Comparison of ENCODE assay signal across 19 cellular contexts in genomic region chr6:111825439-111825838, GRCh38. TPM values are rescaled to one million over a fixed set of nuclear protein-coding genes. Genes with fewer than 3 reads are reported as not detected.
A peak's percentile ranks its signal among the peaks of the same experiment; 100 is the strongest.
DNase-seq lines count a peak whose midpoint lies in the region; ATAC-seq and TF ChIP-seq lines count a peak whose summit lies in the region.
"Had no signal": no experiment of that assay in that cellular context is flagged by ENCODE, and none has a peak within 500 bp of the region (broad histone marks: within the 10 kb centered on the region; RNA-seq: fewer than 3 reads in every experiment).

No MANE protein-coding gene starts in this region.

- TF ChIP-seq CTCF in CD8-positive, alpha-beta T cell (IDR thresholded peaks at IDR 0.05): no peak
- TF ChIP-seq CTCF in neural crest cell (conservative IDR thresholded peaks at IDR 0.05): no peak

- H3K27me3 Mint-ChIP-seq in CD4-positive, CD25-positive, alpha-beta regulatory T cell: no peaks in the 10 kb centered on the region
- no peaks in the 10 kb centered on the region for H3K27me3 Mint-ChIP-seq in CD8-positive, alpha-beta T cell (ENCODE audit: low read depth)
- H3K27me3 Mint-ChIP-seq in activated naive CD8-positive, alpha-beta T cell: no peaks in the 10 kb centered on the region
- no peaks in the 10 kb centered on the region for H3K27me3 Mint-ChIP-seq in neural crest cell (ENCODE audit: low read depth)
- H3K27me3 Mint-ChIP-seq: activated B cell treated with CpG ODN at 0.5 μM for 24 hours had no signal

- POLR2A ChIA-PET in CD8-positive, alpha-beta T cell (lab: Charles Lee): interaction anchor here (0.9 to 2.3 kb wide), 3 partner anchors 13 to 20 kb away, joined by 3 to 5 read pairs (median 5); no protein-coding TSS in a partner anchor

- H3K36me3 ChIP-seq in CD4-positive, CD25-positive, alpha-beta regulatory T cell (ENCODE audit: control insufficient read depth, insufficient read depth, low read length): peaks cover 25% of the 10 kb centered on the region
- H3K36me3 ChIP-seq in CD8-positive, alpha-beta T cell (ENCODE audit: insufficient read depth, low read length): no peaks in the 10 kb centered on the region
- H3K36me3 ChIP-seq in H7 (replicated peaks; ENCODE audit: control insufficient read depth, insufficient read depth, low read length): no peaks in the 10 kb centered on the region
- H3K36me3 ChIP-seq: pancreas, sigmoid colon had no signal

- intact Hi-C loops in CD8-positive, alpha-beta T cell (cut with DNase I, micrococcal nuclease): loop anchor here in 1 of 2 experiments (2.0 kb wide), 2 partner anchors 15 to 17 kb away; no protein-coding TSS in a partner anchor

- H3K4me1 Mint-ChIP-seq in CD4-positive, CD25-positive, alpha-beta regulatory T cell: peaks cover 25 to 91% (median 67%) of the 10 kb centered on the region in 4 donors
- H3K4me1 Mint-ChIP-seq in CD8-positive, alpha-beta T cell (ENCODE audit: low read depth): peaks cover 87% of the 10 kb centered on the region
- H3K4me1 Mint-ChIP-seq in activated naive CD8-positive, alpha-beta T cell (ENCODE audit: low read depth): peaks cover 90% of the 10 kb centered on the region
- H3K4me1 Mint-ChIP-seq in neural crest cell: peaks cover 30% of the 10 kb centered on the region

- H3K4me3 ChIP-seq in CD4-positive, CD25-positive, alpha-beta regulatory T cell (ENCODE audit: low read depth, low read length): peak overlapping the region; percentile 1
- H3K4me3 ChIP-seq in CD8-positive, alpha-beta T cell (ENCODE audit: low read depth, low read length): no peak overlapping the region
- no peak overlapping the region for H3K4me3 ChIP-seq in H7 (ENCODE audit: insufficient read depth, low read depth, low read length)
- H3K4me3 ChIP-seq: pancreas, sigmoid colon had no signal

- H3K9me3 ChIP-seq in CD4-positive, CD25-positive, alpha-beta regulatory T cell (ENCODE audit: control insufficient read depth in 2 of 2, low read length in 2 of 2): no peaks in the 10 kb centered on the region
- H3K9me3 ChIP-seq in CD8-positive, alpha-beta T cell (ENCODE audit: low read length): no peaks in the 10 kb centered on the region
- H3K9me3 ChIP-seq: BE2C, pancreas, sigmoid colon had no signal

- CTCF ChIA-PET in CD8-positive, alpha-beta T cell (lab: Charles Lee): interaction anchor here (0.8 to 2.3 kb wide), 6 partner anchors 18 to 148 kb away, joined by 3 to 10 read pairs (median 3); partner anchors contain the start of gene FYN

- peak overlapping the region in 2 of 4 donors; percentile 44 to 60 for H3K4me3 Mint-ChIP-seq in CD4-positive, CD25-positive, alpha-beta regulatory T cell
- no peak overlapping the region for H3K4me3 Mint-ChIP-seq in CD8-positive, alpha-beta T cell
- peak overlapping the region; percentile 76 for H3K4me3 Mint-ChIP-seq in activated naive CD8-positive, alpha-beta T cell
- no peak overlapping the region for H3K4me3 Mint-ChIP-seq in neural crest cell
- H3K4me3 Mint-ChIP-seq: activated B cell treated with CpG ODN at 0.5 μM for 24 hours, HFFc6 had no signal

- H3K9me3 Mint-ChIP-seq in CD4-positive, CD25-positive, alpha-beta regulatory T cell: no peaks in the 10 kb centered on the region
- H3K9me3 Mint-ChIP-seq in CD8-positive, alpha-beta T cell: no peaks in the 10 kb centered on the region
- H3K9me3 Mint-ChIP-seq in activated naive CD8-positive, alpha-beta T cell (ENCODE audit: low read depth): no peaks in the 10 kb centered on the region
- H3K9me3 Mint-ChIP-seq in neural crest cell: no peaks in the 10 kb centered on the region
- H3K9me3 Mint-ChIP-seq: activated B cell treated with CpG ODN at 0.5 μM for 24 hours, HFFc6 had no signal

- DNase-seq in CD4-positive, CD25-positive, alpha-beta regulatory T cell: no peak
- DNase-seq in CD8-positive, alpha-beta T cell: no peak
- DNase-seq in neural crest cell (ENCODE audit: low read depth, low spot score): no peak
- DNase-seq in H7: no peak
- no peak for DNase-seq in NCI-H1092 (lab: John Stamatoyannopoulos, UW)
- DNase-seq: activated B cell treated with CpG ODN at 0.5 μM for 24 hours; amygdala; BE2C; effector memory CD4-positive, alpha-beta T cell; HFFc6; KBM-7; NCI-H69; pancreas; SIG-M5; sigmoid colon had no signal

- no peaks in the 10 kb centered on the region for H3K27me3 ChIP-seq in CD4-positive, CD25-positive, alpha-beta regulatory T cell (ENCODE audit: control insufficient read depth, insufficient read depth, low read length)
- H3K27me3 ChIP-seq in CD8-positive, alpha-beta T cell (ENCODE audit: insufficient read depth, low read length): no peaks in the 10 kb centered on the region
- no peaks in the 10 kb centered on the region for H3K27me3 ChIP-seq in H7 (ENCODE audit: control insufficient read depth, insufficient read depth, low read length)
- H3K27me3 ChIP-seq: BE2C, pancreas, sigmoid colon had no signal

- H3K27ac ChIP-seq in CD4-positive, CD25-positive, alpha-beta regulatory T cell (ENCODE audit: insufficient read depth, low read length, poor library complexity, severe bottlenecking): peak overlapping the region; percentile 68
- H3K27ac ChIP-seq in CD8-positive, alpha-beta T cell (ENCODE audit: low read depth, low read length): no peak overlapping the region
- H3K27ac ChIP-seq: pancreas had no signal

- H3K27ac Mint-ChIP-seq in CD4-positive, CD25-positive, alpha-beta regulatory T cell: peak overlapping the region; percentile 68 to 92 (median 80)
- peak overlapping the region; percentile 92 for H3K27ac Mint-ChIP-seq in CD8-positive, alpha-beta T cell
- H3K27ac Mint-ChIP-seq in activated naive CD8-positive, alpha-beta T cell: peak overlapping the region; percentile 98
- H3K27ac Mint-ChIP-seq in neural crest cell (ENCODE audit: unreplicated experiment): peak overlapping the region; percentile 72
- H3K27ac Mint-ChIP-seq: activated B cell treated with CpG ODN at 0.5 μM for 24 hours had no signal

- H3K4me1 ChIP-seq in CD4-positive, CD25-positive, alpha-beta regulatory T cell (ENCODE audit: control insufficient read depth, insufficient read depth, low read length, poor library complexity, severe bottlenecking): peaks cover 60% of the 10 kb centered on the region
- H3K4me1 ChIP-seq in CD8-positive, alpha-beta T cell (ENCODE audit: insufficient read depth, low read length): peaks cover 46% of the 10 kb centered on the region
- H3K4me1 ChIP-seq: pancreas had no signal

- no peak for ATAC-seq in CD4-positive, CD25-positive, alpha-beta regulatory T cell (ENCODE audit: low read depth in 2 of 2)
- ATAC-seq in CD8-positive, alpha-beta T cell: no peak
- ATAC-seq in HG02623 (IDR thresholded peaks at IDR 0.05; ENCODE audit: unreplicated experiment): no peak
- ATAC-seq: left lobe of liver, pancreas had no signal

- H3K36me3 Mint-ChIP-seq in CD4-positive, CD25-positive, alpha-beta regulatory T cell: peaks cover 18% of the 10 kb centered on the region
- H3K36me3 Mint-ChIP-seq in CD8-positive, alpha-beta T cell: peaks cover 38% of the 10 kb centered on the region
- peaks cover 38% of the 10 kb centered on the region for H3K36me3 Mint-ChIP-seq in activated naive CD8-positive, alpha-beta T cell
- H3K36me3 Mint-ChIP-seq in neural crest cell (ENCODE audit: low read depth): peaks cover 15% of the 10 kb centered on the region

RNA-seq across cellular contexts. Expression of gene FYN, which starts 47.8 kb away (rescaled TPM):
- total RNA-seq in CD4-positive, CD25-positive, alpha-beta regulatory T cell: 592 TPM
- polyA plus RNA-seq in CD4-positive, CD25-positive, alpha-beta regulatory T cell: 100 to 1,000 TPM; 267 to 320 (median 288) TPM
- total RNA-seq in CD8-positive, alpha-beta T cell: 100 to 1,000 TPM; 479 to 483 TPM
- total RNA-seq in neural crest cell: 227 and 260 TPM in 2 replicates
- total RNA-seq in H7 (2014; rRNA removed; shearing (Covaris generic)): 45.4 and 85.7 TPM in 2 replicates
- total RNA-seq: G401 had no signal
